In the genomic region with DNA sequence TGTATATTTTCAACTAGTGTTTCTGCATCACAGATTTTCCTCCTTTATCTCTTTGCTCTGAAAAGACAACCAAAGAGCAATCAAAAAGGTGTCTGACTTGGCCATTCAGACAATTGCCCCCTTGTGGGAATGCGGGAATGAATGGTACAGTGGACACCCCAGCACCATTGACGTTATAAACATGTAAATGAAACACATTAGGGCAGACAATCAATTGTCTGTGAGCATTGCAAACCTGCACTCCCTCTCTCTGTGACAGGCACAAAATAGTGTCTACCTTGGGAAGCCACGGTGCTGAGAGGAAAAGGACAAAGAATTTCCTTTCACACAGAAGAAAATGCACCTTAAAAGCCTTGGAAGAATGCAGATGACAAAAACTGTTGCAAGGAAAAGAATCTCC, we compare ENCODE assay signal across 12 cellular contexts. TPM values are rescaled to one million over a fixed set of nuclear protein-coding genes. Genes with fewer than 3 reads are reported as not detected.
A peak's percentile ranks its signal among the peaks of the same experiment; 100 is the strongest.
DNase-seq lines count a peak whose midpoint lies in the region; ATAC-seq and TF ChIP-seq lines count a peak whose summit lies in the region.
"Had no signal": no experiment of that assay in that cellular context is flagged by ENCODE, and none has a peak within 500 bp of the region (broad histone marks: within the 10 kb centered on the region; RNA-seq: fewer than 3 reads in every experiment).

No MANE protein-coding gene starts in this region.

- H3K27me3 Mint-ChIP-seq in osteocyte (ENCODE audit: unreplicated experiment), result no peaks in the 10 kb centered on the region
- H3K27me3 Mint-ChIP-seq in CD8-positive, alpha-beta T cell (ENCODE audit: low read depth), result peaks cover 19% of the 10 kb centered on the region
- H3K27me3 Mint-ChIP-seq in T-helper 2 cell treated with Interferon-gamma antibody and Interleukin-4, amounts not matched to agents 5 μg/mL and 100 μg/mL, for 36 hours (ENCODE audit: low read depth), result peaks cover 46% of the 10 kb centered on the region

- in situ Hi-C loops in SK-MEL-5 (cut with HindIII; ENCODE audit: low pct_unique_long_range_greater_than_20kb, low sequenced_read_pairs), result loop anchor here (25.0 kb wide), 1 partner anchor 425 kb away; no protein-coding TSS in a partner anchor

- H3K27ac ChIP-seq in AG04450 (ENCODE audit: low read depth, low read length), result no peak overlapping the region
- H3K27ac ChIP-seq in CD8-positive, alpha-beta T cell (ENCODE audit: low read depth, low read length), result no peak overlapping the region

- CTCF ChIA-PET in AG04450 (lab: Charles Lee), result interaction anchor here (1.4 kb wide), 1 partner anchor 1241 kb away, joined by 3 read pairs; no protein-coding TSS in a partner anchor
- CTCF ChIA-PET in CD8-positive, alpha-beta T cell (lab: Charles Lee), result no interaction called here

- H3K36me3 Mint-ChIP-seq in osteocyte (ENCODE audit: unreplicated experiment), result peaks cover 6% of the 10 kb centered on the region
- H3K36me3 Mint-ChIP-seq in CD8-positive, alpha-beta T cell, result no peaks in the 10 kb centered on the region
- H3K36me3 Mint-ChIP-seq in T-helper 2 cell treated with Interferon-gamma antibody and Interleukin-4, amounts not matched to agents 5 μg/mL and 100 μg/mL, for 36 hours (ENCODE audit: low read depth), result no peaks in the 10 kb centered on the region
- H3K36me3 Mint-ChIP-seq: CD4-positive, CD25-positive, alpha-beta regulatory T cell had no signal

- intact Hi-C loops in CD8-positive, alpha-beta T cell (cut with DNase I, micrococcal nuclease), result no loop called here

- peaks cover 85% of the 10 kb centered on the region for H3K4me1 Mint-ChIP-seq in osteocyte (ENCODE audit: unreplicated experiment)
- H3K4me1 Mint-ChIP-seq in CD8-positive, alpha-beta T cell (ENCODE audit: low read depth), result peaks cover 29% of the 10 kb centered on the region
- H3K4me1 Mint-ChIP-seq in T-helper 2 cell treated with Interferon-gamma antibody and Interleukin-4, amounts not matched to agents 5 μg/mL and 100 μg/mL, for 36 hours (ENCODE audit: low read depth), result peaks cover 23% of the 10 kb centered on the region

- no peaks in the 10 kb centered on the region for H3K36me3 ChIP-seq in CD8-positive, alpha-beta T cell (ENCODE audit: insufficient read depth, low read length)

- no peaks in the 10 kb centered on the region for H3K9me3 Mint-ChIP-seq in osteocyte (ENCODE audit: unreplicated experiment)
- no peaks in the 10 kb centered on the region for H3K9me3 Mint-ChIP-seq in CD8-positive, alpha-beta T cell
- no peaks in the 10 kb centered on the region for H3K9me3 Mint-ChIP-seq in T-helper 2 cell treated with Interferon-gamma antibody and Interleukin-4, amounts not matched to agents 5 μg/mL and 100 μg/mL, for 36 hours
- H3K9me3 Mint-ChIP-seq: activated naive CD8-positive, alpha-beta T cell treated with anti-CD3 and anti-CD28 coated beads, Interleukin-2, amount 50 U/mL, for 24 hours; CD4-positive, CD25-positive, alpha-beta regulatory T cell had no signal

- H3K4me3 ChIP-seq in AG04450 (ENCODE audit: low read depth, low read length) (no peak overlapping the region; the same call in 1 of the 2 replicates), fibroblast of pulmonary artery (replicated peaks; ENCODE audit: low read depth, low read length) (no peak overlapping the region)
- no peak overlapping the region for H3K4me3 ChIP-seq in CD8-positive, alpha-beta T cell (ENCODE audit: low read depth, low read length)

- TF ChIP-seq CTCF in AG04450 (IDR thresholded peaks at IDR 0.05; ENCODE audit: low read depth, low read length) (0 out of 2 replicates have a peak, but pooled peaks have one; percentile 20), fibroblast of pulmonary artery (IDR thresholded peaks at IDR 0.05; ENCODE audit: low read length, missing control alignments) (peak; percentile 3), osteocyte (IDR thresholded peaks at IDR 0.05) (peak; percentile 13)
- no peak for TF ChIP-seq CTCF in CD8-positive, alpha-beta T cell (IDR thresholded peaks at IDR 0.05)

- H3K27ac Mint-ChIP-seq in osteocyte (ENCODE audit: unreplicated experiment), result peak overlapping the region; percentile 98
- H3K27ac Mint-ChIP-seq in CD8-positive, alpha-beta T cell, result no peak overlapping the region
- H3K27ac Mint-ChIP-seq in T-helper 2 cell treated with Interferon-gamma antibody and Interleukin-4, amounts not matched to agents 5 μg/mL and 100 μg/mL, for 36 hours, result no peak overlapping the region
- H3K27ac Mint-ChIP-seq: CD4-positive, CD25-positive, alpha-beta regulatory T cell had no signal

- POLR2A ChIA-PET in AG04450 (lab: Yijun Ruan, JAX), result no interaction called here
- POLR2A ChIA-PET in CD8-positive, alpha-beta T cell (lab: Charles Lee), result no interaction called here

- DNase-seq in AG04450 (ENCODE audit: low read depth, low spot score) (no peak), SK-MEL-5 (ENCODE audit: low read depth, low spot score) (peak; percentile 88), fibroblast of pulmonary artery (ENCODE audit: low read depth) (no peak), osteocyte (ENCODE audit: extremely low spot score, unreplicated experiment) (no peak), SK-N-DZ (ENCODE audit: low spot score) (no peak)
- DNase-seq in activated CD4-positive, CD25-positive, alpha-beta regulatory T cell treated with anti-CD3 and anti-CD28 coated beads, Interleukin-2, amount 50 U/mL, for 72 hours, result no peak
- DNase-seq in CD8-positive, alpha-beta T cell, result no peak
- no peak for DNase-seq in T-helper 2 cell treated with Interferon-gamma antibody and Interleukin-4, amounts not matched to agents 5 μg/mL and 100 μg/mL, for 36 hours (ENCODE audit: low spot score)
- DNase-seq: activated naive CD8-positive, alpha-beta T cell treated with anti-CD3 and anti-CD28 coated beads, Interleukin-2, amount 50 U/mL, for 24 hours; CD4-positive, CD25-positive, alpha-beta regulatory T cell; NCI-H446 had no signal

- H3K27me3 ChIP-seq in AG04450 (ENCODE audit: control insufficient read depth, insufficient read depth, low read length), result no peaks in the 10 kb centered on the region
- no peaks in the 10 kb centered on the region for H3K27me3 ChIP-seq in CD8-positive, alpha-beta T cell (ENCODE audit: insufficient read depth, low read length)

- ATAC-seq in CD8-positive, alpha-beta T cell, result no peak
- ATAC-seq: activated naive CD8-positive, alpha-beta T cell treated with anti-CD3 and anti-CD28 coated beads, Interleukin-2, amount 50 U/mL, for 24 hours had no signal

- H3K4me3 Mint-ChIP-seq in osteocyte (ENCODE audit: unreplicated experiment), result peak overlapping the region; percentile 80
- H3K4me3 Mint-ChIP-seq in CD8-positive, alpha-beta T cell, result no peak overlapping the region
- H3K4me3 Mint-ChIP-seq in T-helper 2 cell treated with Interferon-gamma antibody and Interleukin-4, amounts not matched to agents 5 μg/mL and 100 μg/mL, for 36 hours, result no peak overlapping the region
- H3K4me3 Mint-ChIP-seq: activated naive CD8-positive, alpha-beta T cell treated with anti-CD3 and anti-CD28 coated beads, Interleukin-2, amount 50 U/mL, for 24 hours; CD4-positive, CD25-positive, alpha-beta regulatory T cell had no signal

- H3K9me3 ChIP-seq in AG04450 (ENCODE audit: control insufficient read depth, insufficient read depth, low read length), result no peaks in the 10 kb centered on the region
- H3K9me3 ChIP-seq in CD8-positive, alpha-beta T cell (ENCODE audit: low read length), result no peaks in the 10 kb centered on the region

- peaks cover 26% of the 10 kb centered on the region for H3K4me1 ChIP-seq in CD8-positive, alpha-beta T cell (ENCODE audit: insufficient read depth, low read length)

RNA-seq across cellular contexts. Expression of gene ZEB2, which starts 8.0 kb away (rescaled TPM):
- polyA plus RNA-seq in AG04450 (2011; rRNA removed), result 36.1 and 41.7 TPM in 2 replicates
- 89.1 and 122 TPM in 2 replicates for polyA minus RNA-seq in AG04450 (2011; rRNA and poly(A)+ RNA removed)
- total RNA-seq in SK-MEL-5 (2014; rRNA removed; shearing (Covaris generic)), result 71.9 and 85.0 TPM in 2 replicates
- polyA plus RNA-seq in SK-MEL-5 (2015; cell fraction: cytosol; rRNA removed), result 32.1 and 53.9 TPM in 2 replicates
- polyA plus RNA-seq in SK-MEL-5 (2015; cell fraction: nucleus; rRNA removed), result 45.6 and 57.5 TPM in 2 replicates
- 126 and 139 TPM in 2 replicates for total RNA-seq in osteocyte
- total RNA-seq in CD8-positive, alpha-beta T cell, result 10 to 100 TPM; 73.0 to 76.7 TPM
- polyA plus RNA-seq in SK-N-DZ (2014; cell fraction: cytosol; rRNA removed), result 5.3 and 7.2 TPM in 2 replicates
- 3.6 and 4.5 TPM in 2 replicates for polyA plus RNA-seq in SK-N-DZ (2014; cell fraction: nucleus; rRNA removed)
- total RNA-seq: H1 had no signal
